16 cellular contexts compared by ENCODE assay signal in genomic region chr7:96949766-96950165, GRCh38. TPM values are rescaled to one million over a fixed set of nuclear protein-coding genes. Genes with fewer than 3 reads are reported as not detected.
DNase-seq lines count a peak whose midpoint lies in the region; ATAC-seq and TF ChIP-seq lines count a peak whose summit lies in the region.
"Had no signal": no experiment of that assay in that cellular context is flagged by ENCODE, and none has a peak within 500 bp of the region (broad histone marks: within the 10 kb centered on the region; RNA-seq: fewer than 3 reads in every experiment).

No MANE protein-coding gene starts in this region.

- ATAC-seq in left lobe of liver = peak; percentile 94
- no peak for ATAC-seq in GM18868 (IDR thresholded peaks at IDR 0.05; ENCODE audit: unreplicated experiment)
- ATAC-seq: K562 had no signal

- no peak overlapping the region for H3K4me3 ChIP-seq in foreskin fibroblast (ENCODE audit: low read depth in 1 of 2, low read length in 2 of 2)
- H3K4me3 ChIP-seq: K562, suprapubic skin had no signal

- no peak for TF ChIP-seq CTCF in foreskin fibroblast (IDR thresholded peaks at IDR 0.05; ENCODE audit: low read depth, low read length)

- DNase-seq in AG08396 (ENCODE audit: low spot score) (peak; percentile 14), NCI-H1092 treated with DMSO at 0.1 percent for 48 hours (lab: John Stamatoyannopoulos, UW) (peak; percentile 76), astrocyte of the hippocampus (ENCODE audit: low read depth, low spot score) (peak; percentile 37), left lobe of liver (ENCODE audit: low spot score) (peak; percentile 74), NCI-H510A treated with DMSO at 0.1 percent for 48 hours (lab: John Stamatoyannopoulos, UW) (no peak), foreskin fibroblast (no peak)
- no peak for DNase-seq in stimulated activated CD4-positive, alpha-beta T cell treated with anti-CD3 and anti-CD28 coated beads, Interleukin-4, amount 100 ng/mL, for 1 hour
- DNase-seq: activated CD4-positive, CD25-positive, alpha-beta regulatory T cell treated with anti-CD3 and anti-CD28 coated beads, Interleukin-2, amount 50 U/mL, for 72 hours; NCI-H2227 treated with DMSO at 0.1 percent for 48 hours; Right ventricle myocardium superior had no signal

RNA-seq across cellular contexts. Expression of gene DLX6, which starts 55.6 kb away (rescaled TPM):
- not detected for total RNA-seq in left lobe of liver
- total RNA-seq: activated T-helper 2 cell treated with anti-CD3 and anti-CD28 coated beads, Interferon-gamma antibody, Interleukin-2, Interleukin-4, amounts not matched to agents 10 μg/mL and 5 μg/mL and 100 μg/mL, durations not matched to agents 14 hours and 24 hours and 36 hours; cerebellum; K562; lung microvascular endothelial cell; Right ventricle myocardium superior had no signal

Comparison
In these comparisons a context has a peak if more than half of its experiments do, and no peak if none do; other contexts are left out.
1. DNase-seq: peak in AG08396 (single experiment), NCI-H1092 treated with DMSO at 0.1 percent for 48 hours (single experiment), astrocyte of the hippocampus (single experiment) and left lobe of liver (single experiment); none in NCI-H510A treated with DMSO at 0.1 percent for 48 hours (single experiment), stimulated activated CD4-positive, alpha-beta T cell treated with anti-CD3 and anti-CD28 coated beads, Interleukin-4, amount 100 ng/mL, for 1 hour (single experiment) and foreskin fibroblast (0 of 2).